Comparison of ENCODE assay signal across 16 cellular contexts in genomic region chr4:106971586-106971985, GRCh38.
DNase-seq lines count a peak whose midpoint lies in the region; ATAC-seq and TF ChIP-seq lines count a peak whose summit lies in the region.
"Had no signal": no experiment of that assay in that cellular context is flagged by ENCODE, and none has a peak within 500 bp of the region (broad histone marks: within the 10 kb centered on the region; RNA-seq: fewer than 3 reads in every experiment).

No MANE protein-coding gene starts in this region.

- H3K4me3 ChIP-seq in retinal pigment epithelial cell (ENCODE audit: low read length) = no peak overlapping the region

- TF ChIP-seq CTCF in retinal pigment epithelial cell (conservative IDR thresholded peaks at IDR 0.05; ENCODE audit: low read depth, low read length) = no peak

- H3K27ac Mint-ChIP-seq in activated naive CD4-positive, alpha-beta T cell treated with anti-CD3 and anti-CD28 coated beads, Interleukin-2, amount 50 U/mL, for 72 hours = no peak overlapping the region
- H3K27ac Mint-ChIP-seq: CD14-positive monocyte; CD8-positive, alpha-beta T cell; HFFc6 had no signal

- in situ Hi-C loops in KBM-7 (cut with MboI; ENCODE audit: low pct_unique_long_range_greater_than_20kb, low sequenced_read_pairs) = no loop called here

- H3K9me3 Mint-ChIP-seq in activated naive CD4-positive, alpha-beta T cell treated with anti-CD3 and anti-CD28 coated beads, Interleukin-2, amount 50 U/mL, for 72 hours = peaks cover 8 to 18% of the 10 kb centered on the region in 2 donors

- no peak for ATAC-seq in activated naive CD4-positive, alpha-beta T cell treated with anti-CD3 and anti-CD28 coated beads, Interleukin-2, amount 50 U/mL, for 72 hours
- ATAC-seq: CD8-positive, alpha-beta T cell; HepG2 had no signal

- DNase-seq in NCI-H1417 (lab: John Stamatoyannopoulos, UW) = peak in 2 of 3 experiments; percentile 27 to 79
- DNase-seq in NCI-H69 (lab: John Stamatoyannopoulos, UW) = peak; percentile 5
- DNase-seq in inferior parietal cortex (ENCODE audit: extremely low spot score) = peak; percentile 11
- DNase-seq in retinal pigment epithelial cell (ENCODE audit: low read depth) = peak; percentile 73
- no peak for DNase-seq in KBM-7
- no peak for DNase-seq in NCI-H1694 treated with DMSO at 0.1 percent for 48 hours (lab: John Stamatoyannopoulos, UW)
- no peak for DNase-seq in activated naive CD4-positive, alpha-beta T cell treated with anti-CD3 and anti-CD28 coated beads, Interleukin-2, amount 50 U/mL, for 72 hours (ENCODE audit: low spot score in 2 of 2)
- DNase-seq: CD8-positive, alpha-beta T cell; COR-L47; DMS153; DMS79 treated with DMSO at 0.1 percent for 48 hours; EL; HCEC 1CT; HFFc6 had no signal

- H3K36me3 Mint-ChIP-seq in activated naive CD4-positive, alpha-beta T cell treated with anti-CD3 and anti-CD28 coated beads, Interleukin-2, amount 50 U/mL, for 72 hours = peaks cover 0 to 12% of the 10 kb centered on the region in 2 donors
- H3K36me3 Mint-ChIP-seq: CD14-positive monocyte; CD8-positive, alpha-beta T cell had no signal

Comparison
In these comparisons a context has a peak if more than half of its experiments do, and no peak if none do; other contexts are left out.
1. DNase-seq: peak in NCI-H1417 (2 of 3), NCI-H69 (single experiment), inferior parietal cortex (single experiment) and retinal pigment epithelial cell (single experiment); none in KBM-7 (single experiment), NCI-H1694 treated with DMSO at 0.1 percent for 48 hours (single experiment) and activated naive CD4-positive, alpha-beta T cell treated with anti-CD3 and anti-CD28 coated beads, Interleukin-2, amount 50 U/mL, for 72 hours (0 of 2).